Comparison of ENCODE assay signal across 10 cellular contexts in the genomic region with DNA sequence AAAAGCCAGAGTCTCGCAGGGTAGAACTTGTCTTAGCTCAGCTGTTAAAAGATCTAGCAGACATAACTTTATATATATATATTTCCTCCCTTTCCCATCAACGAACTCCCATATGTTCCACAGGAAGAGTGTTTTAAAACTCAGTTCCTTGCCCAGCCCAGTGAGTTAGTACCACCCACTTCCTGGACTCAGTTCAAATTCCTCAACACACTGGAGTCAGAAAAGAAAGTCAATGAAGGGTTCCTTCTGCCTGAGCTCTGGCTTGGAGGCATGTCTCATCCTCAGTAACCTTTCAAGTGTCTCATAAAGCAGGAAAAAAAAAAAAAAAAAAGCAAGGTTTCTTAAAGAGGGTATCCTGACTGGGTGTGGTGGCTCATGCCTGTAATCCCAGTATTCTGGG. TPM values are rescaled to one million over a fixed set of nuclear protein-coding genes. Genes with fewer than 3 reads are reported as not detected.
DNase-seq lines count a peak whose midpoint lies in the region; ATAC-seq and TF ChIP-seq lines count a peak whose summit lies in the region.
"Had no signal": no experiment of that assay in that cellular context is flagged by ENCODE, and none has a peak within 500 bp of the region (broad histone marks: within the 10 kb centered on the region; RNA-seq: fewer than 3 reads in every experiment).

No MANE protein-coding gene starts in this region.

- H3K4me1 Mint-ChIP-seq in activated B cell treated with CpG ODN at 0.5 μM for 24 hours = peaks cover 63% of the 10 kb centered on the region

- no peaks in the 10 kb centered on the region for H3K27me3 Mint-ChIP-seq in activated B cell treated with CpG ODN at 0.5 μM for 24 hours

- H3K27ac Mint-ChIP-seq in activated B cell treated with CpG ODN at 0.5 μM for 24 hours = peak overlapping the region; percentile 50

- no peak for TF ChIP-seq CTCF in activated B cell treated with CpG ODN at 0.5 μM for 24 hours (IDR thresholded peaks at IDR 0.05)

- CTCF ChIA-PET in activated B cell treated with CpG ODN at 0.5 μM for 24 hours (lab: Charles Lee) = no interaction called here

- H3K9me3 Mint-ChIP-seq in activated B cell treated with CpG ODN at 0.5 μM for 24 hours = no peaks in the 10 kb centered on the region

- intact Hi-C loops in activated B cell treated with CpG ODN at 0.5 μM for 24 hours (cut with micrococcal nuclease) = no loop called here

- no peak overlapping the region for H3K4me3 ChIP-seq in skeletal muscle cell (ENCODE audit: low read depth, low read length)

- ATAC-seq in activated B cell treated with CpG ODN at 0.5 μM for 24 hours (ENCODE audit: low read depth) = no peak
- ATAC-seq in GM21825 (IDR thresholded peaks at IDR 0.05; ENCODE audit: unreplicated experiment) = no peak
- no peak for ATAC-seq in GM19395 (IDR thresholded peaks at IDR 0.05; ENCODE audit: unreplicated experiment)

- POLR2A ChIA-PET in activated B cell treated with CpG ODN at 0.5 μM for 24 hours (lab: Charles Lee) = interaction anchor here (0.6 to 0.7 kb wide), 2 partner anchors 11 to 23 kb away, joined by 5 to 6 read pairs; no protein-coding TSS in a partner anchor

- H3K4me3 Mint-ChIP-seq in activated B cell treated with CpG ODN at 0.5 μM for 24 hours = no peak overlapping the region

- peak; percentile 67 for DNase-seq in GM04504 (ENCODE audit: low read depth)
- no peak for DNase-seq in activated B cell treated with CpG ODN at 0.5 μM for 24 hours
- peak; percentile 53 for DNase-seq in fibroblast of the conjunctiva (ENCODE audit: low read depth)
- DNase-seq in skeletal muscle cell (ENCODE audit: low read depth) = peak; percentile 51
- no peak for DNase-seq in HK-2 (ENCODE audit: unreplicated experiment)
- no peak for DNase-seq in SIG-M5 treated with dmso at 0.1 percent for 504 hours (lab: John Stamatoyannopoulos, UW; ENCODE audit: unreplicated experiment)
- DNase-seq: stimulated activated naive CD4-positive, alpha-beta T cell had no signal

- peaks cover 64% of the 10 kb centered on the region for H3K36me3 Mint-ChIP-seq in activated B cell treated with CpG ODN at 0.5 μM for 24 hours (ENCODE audit: low read depth)

RNA-seq across cellular contexts. Expression of a gene that starts 15.6 kb away (rescaled TPM):
- total RNA-seq in activated B cell treated with CpG ODN at 0.5 μM for 24 hours = 466 and 509 TPM in 2 replicates

RNA-seq across cellular contexts. Expression of a gene that starts 21.5 kb away (rescaled TPM):
- total RNA-seq in activated B cell treated with CpG ODN at 0.5 μM for 24 hours = 0.22 and 0.27 TPM in 2 replicates

RNA-seq across cellular contexts. Expression of a gene that starts 29.8 kb away (rescaled TPM):
- total RNA-seq in activated B cell treated with CpG ODN at 0.5 μM for 24 hours = not detected in 2 replicates
- total RNA-seq: activated CD8-positive, alpha-beta memory T cell treated with anti-CD3 and anti-CD28 coated beads for 36 hours had no signal

RNA-seq across cellular contexts. Expression of a gene that starts 44.4 kb away (rescaled TPM):
- 209 and 234 TPM in 2 replicates for total RNA-seq in activated B cell treated with CpG ODN at 0.5 μM for 24 hours

Comparison
In these comparisons a context has a peak if more than half of its experiments do, and no peak if none do; other contexts are left out.
1. DNase-seq: peak in GM04504 (single experiment), fibroblast of the conjunctiva (single experiment) and skeletal muscle cell (single experiment); none in activated B cell treated with CpG ODN at 0.5 μM for 24 hours (single experiment), HK-2 (single experiment) and SIG-M5 treated with dmso at 0.1 percent for 504 hours (single experiment).